ENCODE assay signal across 8 cellular contexts in genomic region chr20:36093804-36094145, GRCh38.
DNase-seq lines count a peak whose midpoint lies in the region; ATAC-seq and TF ChIP-seq lines count a peak whose summit lies in the region.

No MANE protein-coding gene starts in this region.

- intact Hi-C loops in left colon (cut with DNase I, micrococcal nuclease) = no loop called here
- intact Hi-C loops in testis (cut with DNase I; ENCODE audit: low total_unique reads) = no loop called here

- WGBS in testis, 2 donors = 0 to 7% methylated on average over 2 of the region's 2 CpGs

- peaks cover 11% of the 10 kb centered on the region for H3K4me1 Mint-ChIP-seq in T-helper 1 cell treated with Interleukin-12 subunit alpha and Interleukin-12 subunit beta and Interleukin-4 antibody, amounts not matched to agents 30 μg/mL and 1 μg/mL, for 36 hours (ENCODE audit: low read depth)

- H3K4me3 ChIP-seq in astrocyte of the spinal cord (ENCODE audit: low read depth, low read length) (peak overlapping the region; percentile 46), testis (peak overlapping the region; percentile 57 to 79)

- in situ Hi-C loops in astrocyte of the spinal cord (cut with HindIII; ENCODE audit: low sequenced_read_pairs) = no loop called here
- in situ Hi-C loops in GM13976 (cut with MboI; ENCODE audit: low sequenced_read_pairs, unreplicated experiment) = no loop called here

- peak overlapping the region; percentile 2 for H3K4me3 Mint-ChIP-seq in T-helper 1 cell treated with Interleukin-12 subunit alpha and Interleukin-12 subunit beta and Interleukin-4 antibody, amounts not matched to agents 30 μg/mL and 1 μg/mL, for 36 hours

- DNase-seq in T-helper 1 cell (no peak), astrocyte of the spinal cord (ENCODE audit: low read depth, low spot score) (no peak), left colon (no peak), testis (no peak), NCI-H2196 treated with DMSO at 0.1 percent for 48 hours (lab: John Stamatoyannopoulos, UW; ENCODE audit: unreplicated experiment) (no peak), GM13976 (ENCODE audit: low spot score) (no peak)

- H3K27ac Mint-ChIP-seq in T-helper 1 cell treated with Interleukin-12 subunit alpha and Interleukin-12 subunit beta and Interleukin-4 antibody, amounts not matched to agents 30 μg/mL and 1 μg/mL, for 36 hours = no peak overlapping the region

- no peak for TF ChIP-seq POLR2A in testis (IDR thresholded peaks at IDR 0.05)

- H3K27me3 ChIP-seq in testis = no peaks in the 10 kb centered on the region

- peaks cover 54% of the 10 kb centered on the region for H3K27me3 Mint-ChIP-seq in T-helper 1 cell treated with Interleukin-12 subunit alpha and Interleukin-12 subunit beta and Interleukin-4 antibody, amounts not matched to agents 30 μg/mL and 1 μg/mL, for 36 hours (ENCODE audit: low read depth)

- H3K27ac ChIP-seq in testis = peak overlapping the region; percentile 12 to 43

- peaks cover 18% of the 10 kb centered on the region for H3K4me1 ChIP-seq in testis

- H3K9me3 Mint-ChIP-seq in T-helper 1 cell treated with Interleukin-12 subunit alpha and Interleukin-12 subunit beta and Interleukin-4 antibody, amounts not matched to agents 30 μg/mL and 1 μg/mL, for 36 hours = no peaks in the 10 kb centered on the region

- H3K36me3 ChIP-seq in testis (ENCODE audit: low read depth, missing control alignments) = no peaks in the 10 kb centered on the region

- ATAC-seq in left colon (peak; percentile 1), GM18870 (IDR thresholded peaks at IDR 0.05; ENCODE audit: unreplicated experiment) (no peak)

- H3K36me3 Mint-ChIP-seq in T-helper 1 cell treated with Interleukin-12 subunit alpha and Interleukin-12 subunit beta and Interleukin-4 antibody, amounts not matched to agents 30 μg/mL and 1 μg/mL, for 36 hours (ENCODE audit: low read depth) = peaks cover 2% of the 10 kb centered on the region

- H3K9me3 ChIP-seq in testis = no peaks in the 10 kb centered on the region

- no peak for TF ChIP-seq CTCF in astrocyte of the spinal cord (IDR thresholded peaks at IDR 0.05; ENCODE audit: low read depth, low read length)
- TF ChIP-seq CTCF in testis (IDR thresholded peaks at IDR 0.05) = no peak
- TF ChIP-seq CTCF in GM13976 (IDR thresholded peaks at IDR 0.05; ENCODE audit: borderline replicate concordance, control extremely low read depth, extremely low read depth, insufficient read depth, missing control alignments) = no peak
